In genomic region chr17:68290268-68290954, GRCh38 we compare ENCODE assay signal across 1 cellular context.
TF ChIP-seq lines count a peak whose summit lies in the region.

No MANE protein-coding gene starts in this region.

TF ChIP-seq in HEK293, 187 proteins besides CTCF, POLR2A, EP300 and RAD21 (continued from another document):
- TF ChIP-seq PRDM1 (tag by site-specific recombination; IDR thresholded peaks at IDR 0.05) = no peak
- TF ChIP-seq SP7 (tag by site-specific recombination; IDR thresholded peaks at IDR 0.05) = peak; percentile 14; the same call in 1 of the 2 replicates
- no peak for TF ChIP-seq ZNF169 (tag by site-specific recombination; IDR thresholded peaks at IDR 0.05)
- TF ChIP-seq ZNF624 (tag by site-specific recombination; IDR thresholded peaks at IDR 0.05) = no peak
- no peak for TF ChIP-seq ZNF404 (tag by site-specific recombination; IDR thresholded peaks at IDR 0.05)
- no peak for TF ChIP-seq ZNF324 (tag by site-specific recombination; IDR thresholded peaks at IDR 0.05)
- no peak for TF ChIP-seq ZNF791 (tag by site-specific recombination; IDR thresholded peaks at IDR 0.05)
- TF ChIP-seq TSHZ1 (tag by site-specific recombination; IDR thresholded peaks at IDR 0.05; ENCODE audit: borderline replicate concordance) = peak; percentile 39; the same call in 1 of the 2 replicates
- no peak for TF ChIP-seq KLF1 (tag by site-specific recombination; IDR thresholded peaks at IDR 0.05)
- no peak for TF ChIP-seq BCL11A (tag by site-specific recombination; IDR thresholded peaks at IDR 0.05; ENCODE audit: low read depth)
- peak; percentile 80; the same call in 1 of the 2 replicates for TF ChIP-seq ZNF580 (tag by site-specific recombination; IDR thresholded peaks at IDR 0.05)
- no peak for TF ChIP-seq KLF17 (tag by site-specific recombination; IDR thresholded peaks at IDR 0.05)
- TF ChIP-seq GLI2 (tag by site-specific recombination; IDR thresholded peaks at IDR 0.05; ENCODE audit: borderline replicate concordance, low read depth) = no peak
- 0 out of 2 replicates have a peak, but pooled peaks have one; percentile 10 for TF ChIP-seq ZNF777 (tag by site-specific recombination; IDR thresholded peaks at IDR 0.05; ENCODE audit: borderline replicate concordance)
- no peak for TF ChIP-seq ZNF560 (tag by site-specific recombination; IDR thresholded peaks at IDR 0.05; ENCODE audit: borderline replicate concordance)
- TF ChIP-seq INSM2 (tag by site-specific recombination; IDR thresholded peaks at IDR 0.05) = no peak
- no peak for TF ChIP-seq ZNF555 (tag by site-specific recombination; conservative IDR thresholded peaks at IDR 0.05)
- TF ChIP-seq HOXC10 (CRISPR knock-in tag; IDR thresholded peaks at IDR 0.05) = no peak
- no peak for TF ChIP-seq OSR2 (tag by site-specific recombination; IDR thresholded peaks at IDR 0.05)
- no peak for TF ChIP-seq ZNF175 (tag by site-specific recombination; IDR thresholded peaks at IDR 0.05)
- no peak for TF ChIP-seq SCRT2 (tag by site-specific recombination; IDR thresholded peaks at IDR 0.05)
- no peak for TF ChIP-seq ZNF521 (tag by site-specific recombination; IDR thresholded peaks at IDR 0.05)
- no peak for TF ChIP-seq ZNF670 (tag by site-specific recombination; IDR thresholded peaks at IDR 0.05; ENCODE audit: low read depth)
- no peak for TF ChIP-seq ZNF266 (tag by site-specific recombination; IDR thresholded peaks at IDR 0.05; ENCODE audit: low read depth)
- TF ChIP-seq ZNF660 (tag by site-specific recombination; IDR thresholded peaks at IDR 0.05) = 0 out of 2 replicates have a peak, but pooled peaks have one; percentile 2
- peak; percentile 83 for TF ChIP-seq PATZ1 (tag by site-specific recombination; IDR thresholded peaks at IDR 0.05)
- no peak for TF ChIP-seq HIC1 (tag by site-specific recombination; IDR thresholded peaks at IDR 0.05)
- TF ChIP-seq ZNF600 (tag by site-specific recombination; IDR thresholded peaks at IDR 0.05) = peak; percentile 84
- no peak for TF ChIP-seq ZNF274 (IDR thresholded peaks at IDR 0.05; ENCODE audit: low read length)
- no peak for TF ChIP-seq ZNF274 (tag by site-specific recombination; IDR thresholded peaks at IDR 0.05; ENCODE audit: borderline replicate concordance)
- peak; percentile 94 for TF ChIP-seq ZBTB20 (tag by site-specific recombination; IDR thresholded peaks at IDR 0.05)
- no peak for TF ChIP-seq ZNF394 (tag by site-specific recombination; IDR thresholded peaks at IDR 0.05; ENCODE audit: borderline replicate concordance)
- TF ChIP-seq ZNF785 (tag by site-specific recombination; IDR thresholded peaks at IDR 0.05) = no peak
- TF ChIP-seq ZNF362 (tag by site-specific recombination; IDR thresholded peaks at IDR 0.05) = no peak
- TF ChIP-seq ZNF658 (tag by site-specific recombination; IDR thresholded peaks at IDR 0.05) = no peak
- TF ChIP-seq ZNF366 (tag by site-specific recombination; conservative IDR thresholded peaks at IDR 0.05) = no peak
